1 cellular context compared by ENCODE assay signal in genomic region chr4:25656031-25656430, GRCh38.
TF ChIP-seq lines count a peak whose summit lies in the region.

No MANE protein-coding gene starts in this region.

TF ChIP-seq in GM23338, 12 proteins besides CTCF, POLR2A, EP300 and RAD21 (continued from another document):
- no peak for TF ChIP-seq REST (IDR thresholded peaks at IDR 0.05; ENCODE audit: unreplicated experiment)
- TF ChIP-seq ETS1 (IDR thresholded peaks at IDR 0.05): no peak
- no peak for TF ChIP-seq ZNF462 (CRISPR knock-in tag; IDR thresholded peaks at IDR 0.05)
